Comparison of ENCODE assay signal across 14 cellular contexts in the genomic region with DNA sequence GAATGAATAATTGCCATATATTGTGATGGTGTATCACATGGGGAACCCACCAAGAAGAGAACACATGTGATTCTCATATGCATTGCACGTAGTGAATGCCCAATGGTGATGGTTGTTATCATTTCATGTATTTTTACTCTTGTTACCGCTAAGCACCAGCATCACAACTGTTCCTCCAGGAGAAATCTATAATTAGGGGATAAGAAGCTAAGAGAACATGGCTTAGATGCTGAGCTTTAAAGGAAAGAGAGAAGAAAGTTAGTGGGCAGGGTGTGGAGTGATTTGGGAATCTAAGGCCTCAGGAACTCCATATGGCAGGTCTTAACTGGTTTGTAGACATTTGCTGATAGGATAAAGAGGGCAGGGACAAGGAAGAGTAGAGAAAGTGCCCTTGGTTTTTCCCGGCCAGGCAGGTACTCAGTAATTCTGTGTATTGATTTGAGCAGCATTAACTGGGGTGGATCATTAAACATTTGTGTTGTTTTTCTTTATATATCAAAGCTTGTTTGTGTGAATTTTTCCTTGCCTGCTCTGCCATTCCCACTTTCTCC.
DNase-seq lines count a peak whose midpoint lies in the region; ATAC-seq and TF ChIP-seq lines count a peak whose summit lies in the region.
"Had no signal": no experiment of that assay in that cellular context is flagged by ENCODE, and none has a peak within 500 bp of the region (broad histone marks: within the 10 kb centered on the region; RNA-seq: fewer than 3 reads in every experiment).

No MANE protein-coding gene starts in this region.

- no peak overlapping the region for H3K4me3 Mint-ChIP-seq in WTC11
- H3K4me3 Mint-ChIP-seq: activated naive CD8-positive, alpha-beta T cell; activated T-cell treated with anti-CD3 and anti-CD28 coated beads, Interleukin-2, amount 50 U/mL, for 24 hours; central memory CD8-positive, alpha-beta T cell had no signal

- H3K9me3 ChIP-seq in HUES48 (ENCODE audit: control insufficient read depth, insufficient read depth, low read length), result no peaks in the 10 kb centered on the region
- H3K9me3 ChIP-seq in skeletal muscle satellite cell (replicated peaks; ENCODE audit: low read length), result no peaks in the 10 kb centered on the region
- no peaks in the 10 kb centered on the region for H3K9me3 ChIP-seq in gastrocnemius medialis
- H3K9me3 ChIP-seq: BE2C, psoas muscle had no signal

- peaks cover 22% of the 10 kb centered on the region for H3K36me3 ChIP-seq in HUES48 (ENCODE audit: control insufficient read depth, insufficient read depth, low read length)
- H3K36me3 ChIP-seq in skeletal muscle satellite cell (ENCODE audit: insufficient read depth, low read length), result peaks cover 20% of the 10 kb centered on the region
- peaks cover 0 to 13% of the 10 kb centered on the region in 2 donors for H3K36me3 ChIP-seq in gastrocnemius medialis

- POLR2A ChIA-PET in WTC11 (lab: Charles Lee), result no interaction called here

- H3K27me3 ChIP-seq in HUES48 (ENCODE audit: control insufficient read depth, insufficient read depth, low read length), result no peaks in the 10 kb centered on the region
- no peaks in the 10 kb centered on the region for H3K27me3 ChIP-seq in foreskin keratinocyte
- H3K27me3 ChIP-seq in skeletal muscle satellite cell (ENCODE audit: control insufficient read depth, insufficient read depth, low read length), result no peaks in the 10 kb centered on the region
- no peaks in the 10 kb centered on the region for H3K27me3 ChIP-seq in gastrocnemius medialis
- H3K27me3 ChIP-seq: BE2C had no signal

- DNase-seq in WTC11 (ENCODE audit: low spot score), result no peak
- no peak for DNase-seq in foreskin keratinocyte
- DNase-seq in activated naive CD4-positive, alpha-beta T cell (lab: John Stamatoyannopoulos, UW), result no peak
- no peak for DNase-seq in gastrocnemius medialis
- DNase-seq: activated T-cell treated with anti-CD3 and anti-CD28 coated beads, Interleukin-2, amount 50 U/mL, for 24 hours; psoas muscle; stimulated activated CD4-positive, alpha-beta T cell treated with anti-CD3 and anti-CD28 coated beads, Interleukin-15, amount 100 ng/mL, for 24 hours had no signal

- H3K9ac ChIP-seq in HUES48 (ENCODE audit: low read depth, low read length), result no peak overlapping the region
- H3K9ac ChIP-seq in skeletal muscle satellite cell (ENCODE audit: low read depth, low read length), result no peak overlapping the region

- H3K4me1 ChIP-seq in HUES48 (ENCODE audit: control insufficient read depth, insufficient read depth, low read length), result peaks cover 20% of the 10 kb centered on the region
- H3K4me1 ChIP-seq in foreskin keratinocyte, result peaks cover 16% of the 10 kb centered on the region
- H3K4me1 ChIP-seq in skeletal muscle satellite cell (ENCODE audit: control insufficient read depth, insufficient read depth, low read length), result peaks cover 26% of the 10 kb centered on the region
- peaks cover 11 to 26% of the 10 kb centered on the region in 2 donors for H3K4me1 ChIP-seq in gastrocnemius medialis

- peak overlapping the region; percentile 36 for H3K27ac Mint-ChIP-seq in WTC11
- H3K27ac Mint-ChIP-seq: activated naive CD8-positive, alpha-beta T cell; activated T-cell treated with anti-CD3 and anti-CD28 coated beads, Interleukin-2, amount 50 U/mL, for 24 hours had no signal

- H3K4me2 ChIP-seq in skeletal muscle satellite cell (ENCODE audit: low read length), result peak overlapping the region; percentile 54

- H3K4me3 ChIP-seq in HUES48 (ENCODE audit: low read depth, low read length) (no peak overlapping the region), skeletal muscle satellite cell (ENCODE audit: low read length) (no peak overlapping the region), gastrocnemius medialis (no peak overlapping the region)
- H3K4me3 ChIP-seq: psoas muscle had no signal

- intact Hi-C loops in gastrocnemius medialis (cut with DNase I; ENCODE audit: low total_unique reads), result no loop called here

- peaks cover 68% of the 10 kb centered on the region for H3K4me1 Mint-ChIP-seq in WTC11

- in situ Hi-C loops in gastrocnemius medialis (cut with MboI; ENCODE audit: low sequenced_read_pairs in 4 of 4), result no loop called here

- peaks cover 16% of the 10 kb centered on the region for H3K36me3 Mint-ChIP-seq in WTC11

- ATAC-seq in WTC11 (no peak), foreskin keratinocyte (peak; percentile 37), GM21390 (IDR thresholded peaks at IDR 0.05; ENCODE audit: unreplicated experiment) (no peak), gastrocnemius medialis (no peak), GM18511 (IDR thresholded peaks at IDR 0.05; ENCODE audit: unreplicated experiment) (no peak)

- TF ChIP-seq CTCF in WTC11 (IDR thresholded peaks at IDR 0.05) (no peak), foreskin keratinocyte (conservative IDR thresholded peaks at IDR 0.05) (no peak), gastrocnemius medialis (IDR thresholded peaks at IDR 0.05 in 4 of 5, conservative IDR thresholded peaks at IDR 0.05 in 1 of 5) (no peak)

- H3K27ac ChIP-seq in HUES48 (ENCODE audit: low read depth, low read length) (peak overlapping the region; percentile 13), foreskin keratinocyte (no peak overlapping the region), gastrocnemius medialis (no peak overlapping the region)
- H3K27ac ChIP-seq: psoas muscle had no signal

- H3K27me3 Mint-ChIP-seq in WTC11 (ENCODE audit: low read depth), result no peaks in the 10 kb centered on the region
- H3K27me3 Mint-ChIP-seq: activated naive CD8-positive, alpha-beta T cell; activated T-cell treated with anti-CD3 and anti-CD28 coated beads, Interleukin-2, amount 50 U/mL, for 24 hours; central memory CD8-positive, alpha-beta T cell had no signal

- CTCF ChIA-PET in WTC11 (lab: Charles Lee), result interaction anchor here (0.6 to 1.4 kb wide), 2 partner anchors 322 to 325 kb away, joined by 3 to 5 read pairs; no protein-coding TSS in a partner anchor

- TF ChIP-seq POLR2A in gastrocnemius medialis (IDR thresholded peaks at IDR 0.05), result no peak

- no peaks in the 10 kb centered on the region for H3K9me3 Mint-ChIP-seq in WTC11
- H3K9me3 Mint-ChIP-seq: activated T-cell treated with anti-CD3 and anti-CD28 coated beads, Interleukin-2, amount 50 U/mL, for 24 hours; central memory CD8-positive, alpha-beta T cell had no signal

TF ChIP-seq in WTC11, 78 proteins besides CTCF, POLR2A, EP300 and RAD21:
- no peak for TF ChIP-seq NFE2L1 (CRISPR knock-in tag; IDR thresholded peaks at IDR 0.05)
- no peak for TF ChIP-seq RELA (CRISPR knock-in tag; IDR thresholded peaks at IDR 0.05; ENCODE audit: borderline replicate concordance)
- no peak for TF ChIP-seq ZNF396 (CRISPR knock-in tag; IDR thresholded peaks at IDR 0.05; ENCODE audit: borderline replicate concordance)
- TF ChIP-seq HMGA2 (CRISPR knock-in tag; IDR thresholded peaks at IDR 0.05), result no peak
- no peak for TF ChIP-seq KAT7 (CRISPR knock-in tag; IDR thresholded peaks at IDR 0.05; ENCODE audit: borderline replicate concordance)
- TF ChIP-seq, protein P1, sequence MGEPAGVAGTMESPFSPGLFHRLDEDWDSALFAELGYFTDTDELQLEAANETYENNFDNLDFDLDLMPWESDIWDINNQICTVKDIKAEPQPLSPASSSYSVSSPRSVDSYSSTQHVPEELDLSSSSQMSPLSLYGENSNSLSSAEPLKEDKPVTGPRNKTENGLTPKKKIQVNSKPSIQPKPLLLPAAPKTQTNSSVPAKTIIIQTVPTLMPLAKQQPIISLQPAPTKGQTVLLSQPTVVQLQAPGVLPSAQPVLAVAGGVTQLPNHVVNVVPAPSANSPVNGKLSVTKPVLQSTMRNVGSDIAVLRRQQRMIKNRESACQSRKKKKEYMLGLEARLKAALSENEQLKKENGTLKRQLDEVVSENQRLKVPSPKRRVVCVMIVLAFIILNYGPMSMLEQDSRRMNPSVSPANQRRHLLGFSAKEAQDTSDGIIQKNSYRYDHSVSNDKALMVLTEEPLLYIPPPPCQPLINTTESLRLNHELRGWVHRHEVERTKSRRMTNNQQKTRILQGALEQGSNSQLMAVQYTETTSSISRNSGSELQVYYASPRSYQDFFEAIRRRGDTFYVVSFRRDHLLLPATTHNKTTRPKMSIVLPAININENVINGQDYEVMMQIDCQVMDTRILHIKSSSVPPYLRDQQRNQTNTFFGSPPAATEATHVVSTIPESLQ (CRISPR knock-in tag; IDR thresholded peaks at IDR 0.05), result no peak
- no peak for TF ChIP-seq NFATC4 (CRISPR knock-in tag; IDR thresholded peaks at IDR 0.05)
